1 cellular context compared by ENCODE assay signal in the genomic region with DNA sequence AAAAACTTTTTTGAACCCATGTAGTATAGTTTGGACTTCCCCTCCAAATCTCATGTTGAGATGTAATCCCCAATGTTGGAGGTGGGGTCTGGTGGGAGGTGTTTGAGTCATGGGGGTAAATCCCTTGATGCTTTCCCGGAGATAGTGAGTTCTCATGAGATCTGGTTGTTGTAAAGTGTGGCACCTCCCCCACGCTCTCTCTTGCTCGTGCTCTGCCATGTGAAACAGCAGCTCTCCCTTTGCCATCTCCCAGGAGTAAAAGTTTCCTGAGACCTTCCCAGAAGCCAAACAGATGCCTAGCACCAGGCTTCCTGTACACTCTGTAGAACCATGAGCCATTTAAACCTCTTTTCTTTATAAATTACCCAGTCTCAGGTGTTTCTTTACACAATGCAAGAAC.
TF ChIP-seq lines count a peak whose summit lies in the region.

No MANE protein-coding gene starts in this region.

TF ChIP-seq in GM12878, 131 proteins besides CTCF, POLR2A, EP300 and RAD21 (continues in another document):
- TF ChIP-seq TCF12 (IDR thresholded peaks at IDR 0.05; ENCODE audit: low read depth, low read length) (peak; percentile 63; the same call in 1 of the 2 replicates), TCF7 (IDR thresholded peaks at IDR 0.05; ENCODE audit: borderline replicate concordance) (no peak), RAD51 (IDR thresholded peaks at IDR 0.05) (no peak), ZNF384 (IDR thresholded peaks at IDR 0.05; ENCODE audit: borderline replicate concordance, low read depth, low read length) (no peak), MYC (IDR thresholded peaks at IDR 0.05; ENCODE audit: insufficient read depth, insufficient read length, insufficient replicate concordance, low read length, severe bottlenecking) (no peak), SUPT20H (IDR thresholded peaks at IDR 0.05; ENCODE audit: borderline replicate concordance, control insufficient read depth, low read depth, low read length) (no peak), GABPA (IDR thresholded peaks at IDR 0.05; ENCODE audit: low read depth) (no peak), IKZF1 (conservative IDR thresholded peaks at IDR 0.05) (peak; percentile 46; the same call in 1 of the 2 replicates), MEF2A (IDR thresholded peaks at IDR 0.05; ENCODE audit: insufficient read depth, low read depth, low read length) (no peak), RFX5 (IDR thresholded peaks at IDR 0.05; ENCODE audit: low read depth, low read length) (no peak), ZNF24 (IDR thresholded peaks at IDR 0.05) (no peak), RUNX3 (IDR thresholded peaks at IDR 0.05; ENCODE audit: low read length) (no peak), POLR2AphosphoS5 (IDR thresholded peaks at IDR 0.05; ENCODE audit: low read length) (no peak), USF1 (IDR thresholded peaks at IDR 0.05; ENCODE audit: borderline replicate concordance, extremely low read length, insufficient read depth, low read depth, low read length) (no peak), NFIC (IDR thresholded peaks at IDR 0.05; ENCODE audit: low read depth, low read length) (peak; percentile 43; the same call in 1 of the 2 replicates), ZNF687 (IDR thresholded peaks at IDR 0.05) (peak; percentile 79), ZZZ3 (IDR thresholded peaks at IDR 0.05; ENCODE audit: control insufficient read depth, insufficient read length, low read depth) (no peak), RELB (IDR thresholded peaks at IDR 0.05; ENCODE audit: low read depth) (peak; percentile 50; the same call in 1 of the 2 replicates), FOXM1 (IDR thresholded peaks at IDR 0.05; ENCODE audit: low read depth, low read length) (no peak), TCF3 (IDR thresholded peaks at IDR 0.05; ENCODE audit: borderline replicate concordance, insufficient read depth, low read depth, low read length) (no peak), SIX5 (IDR thresholded peaks at IDR 0.05; ENCODE audit: low read depth, low read length, severe bottlenecking) (no peak), MEF2B (IDR thresholded peaks at IDR 0.05; ENCODE audit: partially characterized antibody, poor library complexity, severe bottlenecking) (peak; percentile 96), BHLHE40 (IDR thresholded peaks at IDR 0.05; ENCODE audit: borderline replicate concordance in 1 of 2, low read depth in 2 of 2, low read length in 1 of 2) (peak in 1 of 2 experiments; percentile 64; a peak in 1 of 4 replicates), NR2F1 (conservative IDR thresholded peaks at IDR 0.05) (no peak), ATF7 (IDR thresholded peaks at IDR 0.05; ENCODE audit: low read depth) (0 out of 2 replicates have a peak, but pooled peaks have one; percentile 24), MXI1 (IDR thresholded peaks at IDR 0.05; ENCODE audit: low read depth, low read length) (no peak), CHD2 (IDR thresholded peaks at IDR 0.05; ENCODE audit: borderline replicate concordance, low read depth, low read length) (0 out of 2 replicates have a peak, but pooled peaks have one; percentile 31), KAT2A (conservative IDR thresholded peaks at IDR 0.05; ENCODE audit: control insufficient read depth, low read depth, low read length) (no peak)
- TF ChIP-seq, protein P1, sequence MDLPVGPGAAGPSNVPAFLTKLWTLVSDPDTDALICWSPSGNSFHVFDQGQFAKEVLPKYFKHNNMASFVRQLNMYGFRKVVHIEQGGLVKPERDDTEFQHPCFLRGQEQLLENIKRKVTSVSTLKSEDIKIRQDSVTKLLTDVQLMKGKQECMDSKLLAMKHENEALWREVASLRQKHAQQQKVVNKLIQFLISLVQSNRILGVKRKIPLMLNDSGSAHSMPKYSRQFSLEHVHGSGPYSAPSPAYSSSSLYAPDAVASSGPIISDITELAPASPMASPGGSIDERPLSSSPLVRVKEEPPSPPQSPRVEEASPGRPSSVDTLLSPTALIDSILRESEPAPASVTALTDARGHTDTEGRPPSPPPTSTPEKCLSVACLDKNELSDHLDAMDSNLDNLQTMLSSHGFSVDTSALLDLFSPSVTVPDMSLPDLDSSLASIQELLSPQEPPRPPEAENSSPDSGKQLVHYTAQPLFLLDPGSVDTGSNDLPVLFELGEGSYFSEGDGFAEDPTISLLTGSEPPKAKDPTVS (IDR thresholded peaks at IDR 0.05; ENCODE audit: low read depth, low read length), result no peak
- TF ChIP-seq, protein P2, sequence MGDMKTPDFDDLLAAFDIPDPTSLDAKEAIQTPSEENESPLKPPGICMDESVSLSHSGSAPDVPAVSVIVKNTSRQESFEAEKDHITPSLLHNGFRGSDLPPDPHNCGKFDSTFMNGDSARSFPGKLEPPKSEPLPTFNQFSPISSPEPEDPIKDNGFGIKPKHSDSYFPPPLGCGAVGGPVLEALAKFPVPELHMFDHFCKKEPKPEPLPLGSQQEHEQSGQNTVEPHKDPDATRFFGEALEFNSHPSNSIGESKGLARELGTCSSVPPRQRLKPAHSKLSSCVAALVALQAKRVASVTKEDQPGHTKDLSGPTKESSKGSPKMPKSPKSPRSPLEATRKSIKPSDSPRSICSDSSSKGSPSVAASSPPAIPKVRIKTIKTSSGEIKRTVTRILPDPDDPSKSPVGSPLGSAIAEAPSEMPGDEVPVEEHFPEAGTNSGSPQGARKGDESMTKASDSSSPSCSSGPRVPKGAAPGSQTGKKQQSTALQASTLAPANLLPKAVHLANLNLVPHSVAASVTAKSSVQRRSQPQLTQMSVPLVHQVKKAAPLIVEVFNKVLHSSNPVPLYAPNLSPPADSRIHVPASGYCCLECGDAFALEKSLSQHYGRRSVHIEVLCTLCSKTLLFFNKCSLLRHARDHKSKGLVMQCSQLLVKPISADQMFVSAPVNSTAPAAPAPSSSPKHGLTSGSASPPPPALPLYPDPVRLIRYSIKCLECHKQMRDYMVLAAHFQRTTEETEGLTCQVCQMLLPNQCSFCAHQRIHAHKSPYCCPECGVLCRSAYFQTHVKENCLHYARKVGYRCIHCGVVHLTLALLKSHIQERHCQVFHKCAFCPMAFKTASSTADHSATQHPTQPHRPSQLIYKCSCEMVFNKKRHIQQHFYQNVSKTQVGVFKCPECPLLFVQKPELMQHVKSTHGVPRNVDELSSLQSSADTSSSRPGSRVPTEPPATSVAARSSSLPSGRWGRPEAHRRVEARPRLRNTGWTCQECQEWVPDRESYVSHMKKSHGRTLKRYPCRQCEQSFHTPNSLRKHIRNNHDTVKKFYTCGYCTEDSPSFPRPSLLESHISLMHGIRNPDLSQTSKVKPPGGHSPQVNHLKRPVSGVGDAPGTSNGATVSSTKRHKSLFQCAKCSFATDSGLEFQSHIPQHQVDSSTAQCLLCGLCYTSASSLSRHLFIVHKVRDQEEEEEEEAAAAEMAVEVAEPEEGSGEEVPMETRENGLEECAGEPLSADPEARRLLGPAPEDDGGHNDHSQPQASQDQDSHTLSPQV (IDR thresholded peaks at IDR 0.05), result peak; percentile 58; the same call in 1 of the 2 replicates
- TF ChIP-seq, protein P3, sequence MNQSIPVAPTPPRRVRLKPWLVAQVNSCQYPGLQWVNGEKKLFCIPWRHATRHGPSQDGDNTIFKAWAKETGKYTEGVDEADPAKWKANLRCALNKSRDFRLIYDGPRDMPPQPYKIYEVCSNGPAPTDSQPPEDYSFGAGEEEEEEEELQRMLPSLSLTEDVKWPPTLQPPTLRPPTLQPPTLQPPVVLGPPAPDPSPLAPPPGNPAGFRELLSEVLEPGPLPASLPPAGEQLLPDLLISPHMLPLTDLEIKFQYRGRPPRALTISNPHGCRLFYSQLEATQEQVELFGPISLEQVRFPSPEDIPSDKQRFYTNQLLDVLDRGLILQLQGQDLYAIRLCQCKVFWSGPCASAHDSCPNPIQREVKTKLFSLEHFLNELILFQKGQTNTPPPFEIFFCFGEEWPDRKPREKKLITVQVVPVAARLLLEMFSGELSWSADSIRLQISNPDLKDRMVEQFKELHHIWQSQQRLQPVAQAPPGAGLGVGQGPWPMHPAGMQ (IDR thresholded peaks at IDR 0.05; ENCODE audit: borderline replicate concordance), result no peak
- TF ChIP-seq, protein P4, sequence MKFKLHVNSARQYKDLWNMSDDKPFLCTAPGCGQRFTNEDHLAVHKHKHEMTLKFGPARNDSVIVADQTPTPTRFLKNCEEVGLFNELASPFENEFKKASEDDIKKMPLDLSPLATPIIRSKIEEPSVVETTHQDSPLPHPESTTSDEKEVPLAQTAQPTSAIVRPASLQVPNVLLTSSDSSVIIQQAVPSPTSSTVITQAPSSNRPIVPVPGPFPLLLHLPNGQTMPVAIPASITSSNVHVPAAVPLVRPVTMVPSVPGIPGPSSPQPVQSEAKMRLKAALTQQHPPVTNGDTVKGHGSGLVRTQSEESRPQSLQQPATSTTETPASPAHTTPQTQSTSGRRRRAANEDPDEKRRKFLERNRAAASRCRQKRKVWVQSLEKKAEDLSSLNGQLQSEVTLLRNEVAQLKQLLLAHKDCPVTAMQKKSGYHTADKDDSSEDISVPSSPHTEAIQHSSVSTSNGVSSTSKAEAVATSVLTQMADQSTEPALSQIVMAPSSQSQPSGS (IDR thresholded peaks at IDR 0.05; ENCODE audit: low read length), result 0 out of 2 replicates have a peak, but pooled peaks have one; percentile 40
- TF ChIP-seq, protein P5, sequence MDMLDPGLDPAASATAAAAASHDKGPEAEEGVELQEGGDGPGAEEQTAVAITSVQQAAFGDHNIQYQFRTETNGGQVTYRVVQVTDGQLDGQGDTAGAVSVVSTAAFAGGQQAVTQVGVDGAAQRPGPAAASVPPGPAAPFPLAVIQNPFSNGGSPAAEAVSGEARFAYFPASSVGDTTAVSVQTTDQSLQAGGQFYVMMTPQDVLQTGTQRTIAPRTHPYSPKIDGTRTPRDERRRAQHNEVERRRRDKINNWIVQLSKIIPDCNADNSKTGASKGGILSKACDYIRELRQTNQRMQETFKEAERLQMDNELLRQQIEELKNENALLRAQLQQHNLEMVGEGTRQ (IDR thresholded peaks at IDR 0.05; ENCODE audit: borderline replicate concordance, low read depth, low read length), result no peak
- TF ChIP-seq, protein P6, sequence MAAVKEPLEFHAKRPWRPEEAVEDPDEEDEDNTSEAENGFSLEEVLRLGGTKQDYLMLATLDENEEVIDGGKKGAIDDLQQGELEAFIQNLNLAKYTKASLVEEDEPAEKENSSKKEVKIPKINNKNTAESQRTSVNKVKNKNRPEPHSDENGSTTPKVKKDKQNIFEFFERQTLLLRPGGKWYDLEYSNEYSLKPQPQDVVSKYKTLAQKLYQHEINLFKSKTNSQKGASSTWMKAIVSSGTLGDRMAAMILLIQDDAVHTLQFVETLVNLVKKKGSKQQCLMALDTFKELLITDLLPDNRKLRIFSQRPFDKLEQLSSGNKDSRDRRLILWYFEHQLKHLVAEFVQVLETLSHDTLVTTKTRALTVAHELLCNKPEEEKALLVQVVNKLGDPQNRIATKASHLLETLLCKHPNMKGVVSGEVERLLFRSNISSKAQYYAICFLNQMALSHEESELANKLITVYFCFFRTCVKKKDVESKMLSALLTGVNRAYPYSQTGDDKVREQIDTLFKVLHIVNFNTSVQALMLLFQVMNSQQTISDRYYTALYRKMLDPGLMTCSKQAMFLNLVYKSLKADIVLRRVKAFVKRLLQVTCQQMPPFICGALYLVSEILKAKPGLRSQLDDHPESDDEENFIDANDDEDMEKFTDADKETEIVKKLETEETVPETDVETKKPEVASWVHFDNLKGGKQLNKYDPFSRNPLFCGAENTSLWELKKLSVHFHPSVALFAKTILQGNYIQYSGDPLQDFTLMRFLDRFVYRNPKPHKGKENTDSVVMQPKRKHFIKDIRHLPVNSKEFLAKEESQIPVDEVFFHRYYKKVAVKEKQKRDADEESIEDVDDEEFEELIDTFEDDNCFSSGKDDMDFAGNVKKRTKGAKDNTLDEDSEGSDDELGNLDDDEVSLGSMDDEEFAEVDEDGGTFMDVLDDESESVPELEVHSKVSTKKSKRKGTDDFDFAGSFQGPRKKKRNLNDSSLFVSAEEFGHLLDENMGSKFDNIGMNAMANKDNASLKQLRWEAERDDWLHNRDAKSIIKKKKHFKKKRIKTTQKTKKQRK (IDR thresholded peaks at IDR 0.05; ENCODE audit: low read depth, low read length), result no peak
